Comparison of ENCODE assay signal across 18 cellular contexts in the genomic region with DNA sequence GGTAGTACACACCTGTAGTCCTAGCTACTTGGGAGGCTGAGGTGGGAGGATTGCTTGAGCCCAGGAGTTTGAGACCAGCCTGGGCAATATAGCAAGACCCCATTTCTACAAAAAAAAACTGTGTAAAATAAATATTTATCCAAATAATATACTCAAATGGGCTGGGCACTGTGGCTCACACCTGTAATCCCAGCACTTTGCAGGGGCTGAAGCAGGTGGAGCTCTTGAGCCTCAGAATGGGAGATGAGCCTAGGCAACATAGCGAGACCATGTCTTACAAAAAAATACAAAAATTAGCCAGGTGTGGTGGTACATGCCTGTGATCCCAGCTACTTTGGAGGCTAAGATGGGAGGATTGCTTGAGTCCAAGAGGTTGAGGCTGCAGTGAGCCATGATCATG. TPM values are rescaled to one million over a fixed set of nuclear protein-coding genes. Genes with fewer than 3 reads are reported as not detected.
"Had no signal": no experiment of that assay in that cellular context is flagged by ENCODE, and none has a peak within 500 bp of the region (broad histone marks: within the 10 kb centered on the region; RNA-seq: fewer than 3 reads in every experiment).

No MANE protein-coding gene starts in this region.

RNA-seq across cellular contexts. Expression of a gene that starts 30.5 kb away (rescaled TPM):
- total RNA-seq: breast epithelium; endothelial cell of umbilical vein; fibroblast of lung; fibroblast of villous mesenchyme; gastroesophageal sphincter; left cardiac atrium; left ventricle myocardium superior; lung microvascular endothelial cell; mesenteric fat pad; mucosa of descending colon; myocyte; natural killer cell treated with Interleukin-12 subunit alpha and Interleukin-12 subunit beta and Interleukin-15 and Interleukin-18, amount 100 ng/mL, for 72 hours; osteoblast; posterior vena cava; subcutaneous adipose tissue; thoracic aorta had no signal
- polyA plus RNA-seq: endothelial cell of umbilical vein, esophagus, fibroblast of lung, keratinocyte had no signal
